11 cellular contexts compared by ENCODE assay signal in the genomic region with DNA sequence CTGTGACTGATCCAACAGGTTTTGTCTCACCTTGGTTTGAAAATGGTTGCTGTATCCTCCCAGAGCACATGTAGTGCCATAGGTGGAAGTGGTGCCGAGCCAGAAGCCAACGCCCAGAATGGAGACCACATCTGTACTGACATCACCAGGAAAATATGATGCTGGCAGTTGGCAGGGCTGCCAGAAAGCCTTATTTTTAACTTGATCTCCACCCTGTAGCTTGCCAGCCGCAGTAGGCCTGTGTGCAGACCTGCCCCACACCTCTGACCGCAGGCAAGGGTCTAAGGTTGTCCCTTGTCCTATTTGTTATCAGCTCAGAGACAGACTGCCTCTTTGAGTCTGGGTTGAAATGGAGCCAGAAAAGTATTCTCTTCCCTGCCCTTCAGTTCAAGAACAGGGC.
DNase-seq lines count a peak whose midpoint lies in the region; ATAC-seq, FAIRE-seq and TF ChIP-seq lines count a peak whose summit lies in the region.
"Had no signal": no experiment of that assay in that cellular context is flagged by ENCODE, and none has a peak within 500 bp of the region (broad histone marks: within the 10 kb centered on the region; RNA-seq: fewer than 3 reads in every experiment).

No MANE protein-coding gene starts in this region.

- no peak overlapping the region for H2BK5ac ChIP-seq in mesendoderm (ENCODE audit: low read length)

- ATAC-seq in esophagus mucosa: peak; percentile 98
- ATAC-seq in pancreas: peak in 3 of 4 donors; percentile 4 to 33 (median 23)
- ATAC-seq in GM21786 (IDR thresholded peaks at IDR 0.05; ENCODE audit: unreplicated experiment): no peak

- no peak overlapping the region for H3K27ac Mint-ChIP-seq in nephron progenitor cell

- H3K9me3 ChIP-seq in BLaER1 (no peaks in the 10 kb centered on the region; the same call in 1 of the 2 replicates), pancreas (no peaks in the 10 kb centered on the region)

- intact Hi-C loops in pancreas (cut with DNase I): no loop called here

- no peak overlapping the region for H4K8ac ChIP-seq in mesendoderm (ENCODE audit: low read depth, low read length)

- H2AK5ac ChIP-seq in mesendoderm (ENCODE audit: low read length): no peak overlapping the region

- peak overlapping the region; percentile 87 for H3K4me2 ChIP-seq in BLaER1
- no peak overlapping the region for H3K4me2 ChIP-seq in mesendoderm (ENCODE audit: low read length)
- H3K4me2 ChIP-seq: KMS-11 had no signal

- H2BK15ac ChIP-seq in mesendoderm (replicated peaks; ENCODE audit: low read depth): no peak overlapping the region

- H3K36me3 Mint-ChIP-seq in nephron progenitor cell (ENCODE audit: low read depth): peaks cover 34% of the 10 kb centered on the region

- H3K4me3 ChIP-seq in BLaER1 (0 out of 2 replicates have a peak overlapping the region, but pooled peaks have one; percentile 4), pancreas (no peak overlapping the region), mesendoderm (ENCODE audit: low read length) (no peak overlapping the region)

- no peaks in the 10 kb centered on the region for H3K9me3 Mint-ChIP-seq in nephron progenitor cell
- H3K9me3 Mint-ChIP-seq: neural crest cell had no signal

- peak overlapping the region; percentile 62 for H3K27ac ChIP-seq in BLaER1
- peak overlapping the region in 2 of 4 donors; percentile 15 to 59 for H3K27ac ChIP-seq in pancreas
- no peak overlapping the region for H3K27ac ChIP-seq in mesendoderm (ENCODE audit: low read depth, low read length)
- H3K27ac ChIP-seq: KMS-11 had no signal

- no peaks in the 10 kb centered on the region for H3K27me3 ChIP-seq in BLaER1
- no peaks in the 10 kb centered on the region for H3K27me3 ChIP-seq in pancreas
- H3K27me3 ChIP-seq in mesendoderm (ENCODE audit: insufficient read depth, low read length, poor library complexity): no peaks in the 10 kb centered on the region

- peak; percentile 68 for DNase-seq in RPMI7951 (ENCODE audit: low read depth)
- peak in 1 of 6 donors; percentile 37 for DNase-seq in pancreas
- DNase-seq in nephron progenitor cell: no peak
- no peak for DNase-seq in mesendoderm
- DNase-seq in SIG-M5 treated with dmso at 0.1 percent for 504 hours (lab: John Stamatoyannopoulos, UW; ENCODE audit: unreplicated experiment): no peak
- DNase-seq: stimulated activated naive CD4-positive, alpha-beta T cell treated with Interleukin-2 at 50 U/mL for 16 hours had no signal

- H3K18ac ChIP-seq in mesendoderm (ENCODE audit: low read length): no peak overlapping the region

- H3K4me1 ChIP-seq in BLaER1 (peaks cover 100% of the 10 kb centered on the region), pancreas (peaks cover 40 to 83% (median 50%) of the 10 kb centered on the region in 3 donors), mesendoderm (ENCODE audit: control insufficient read depth, low read depth, low read length) (peaks cover 9% of the 10 kb centered on the region)

- WGBS in pancreas, 2 donors: 50 to 62% methylated on average over 4 of the region's 4 CpGs
- WGBS in mesendoderm (ENCODE audit: extremely low coverage, insufficient coverage, low lambda C conversion rate): no CpG with 5 or more reads among the region's 4 CpGs

- peaks cover 98% of the 10 kb centered on the region for H4K20me1 ChIP-seq in BLaER1

- H3K4me3 Mint-ChIP-seq in nephron progenitor cell: no peak overlapping the region
- H3K4me3 Mint-ChIP-seq: neural crest cell had no signal

- H3K36me3 ChIP-seq in BLaER1 (peaks cover 76% of the 10 kb centered on the region), pancreas (peaks cover 0 to 7% (median 0%) of the 10 kb centered on the region in 3 donors), mesendoderm (ENCODE audit: control insufficient read depth, insufficient read depth, low read length) (peaks cover 1% of the 10 kb centered on the region)

- H3K23ac ChIP-seq in mesendoderm (ENCODE audit: low read length): no peak overlapping the region

- no peak overlapping the region for H4K5ac ChIP-seq in mesendoderm (ENCODE audit: low read length)

- TF ChIP-seq CTCF in pancreas (IDR thresholded peaks at IDR 0.05): no peak
- TF ChIP-seq CTCF in nephron progenitor cell (IDR thresholded peaks at IDR 0.05): no peak

- no peak overlapping the region for H3K9ac ChIP-seq in BLaER1
- H3K9ac ChIP-seq in mesendoderm (ENCODE audit: low read length): no peak overlapping the region
- H3K9ac ChIP-seq: KMS-11 had no signal

- no peak overlapping the region for H3K56ac ChIP-seq in mesendoderm (ENCODE audit: low read length)

- no peak overlapping the region for H2BK120ac ChIP-seq in mesendoderm (ENCODE audit: low read depth, low read length)

- H3K4me1 Mint-ChIP-seq in nephron progenitor cell: peaks cover 77% of the 10 kb centered on the region

- FAIRE-seq in pancreas (lab: Jason Lieb, UNC): no peak

- H3K27me3 Mint-ChIP-seq in nephron progenitor cell (ENCODE audit: low read depth, poor library complexity): peaks cover 3% of the 10 kb centered on the region

- H3K79me1 ChIP-seq in mesendoderm (ENCODE audit: low read length): peaks cover 49% of the 10 kb centered on the region

- H3K4ac ChIP-seq in mesendoderm (ENCODE audit: low read depth, low read length): no peak overlapping the region

- H3K79me2 ChIP-seq in mesendoderm (ENCODE audit: control insufficient read depth, insufficient read depth, low read length): peaks cover 83% of the 10 kb centered on the region
